9 cellular contexts compared by ENCODE assay signal in genomic region chr3:50345008-50345407, GRCh38. TPM values are rescaled to one million over a fixed set of nuclear protein-coding genes. Genes with fewer than 3 reads are reported as not detected.
DNase-seq lines count a peak whose midpoint lies in the region; ATAC-seq, FAIRE-seq and TF ChIP-seq lines count a peak whose summit lies in the region.
"Had no signal": no experiment of that assay in that cellular context is flagged by ENCODE, and none has a peak within 500 bp of the region (broad histone marks: within the 10 kb centered on the region; RNA-seq: fewer than 3 reads in every experiment).

No MANE protein-coding gene starts in this region.

- no peaks in the 10 kb centered on the region for H3K27me3 Mint-ChIP-seq in central memory CD8-positive, alpha-beta T cell
- no peaks in the 10 kb centered on the region for H3K27me3 Mint-ChIP-seq in activated T-cell treated with anti-CD3 and anti-CD28 coated beads, Interleukin-2, amount 50 U/mL, for 4 hours (ENCODE audit: low read depth)

- H3K9me3 Mint-ChIP-seq in central memory CD8-positive, alpha-beta T cell, result no peaks in the 10 kb centered on the region
- H3K9me3 Mint-ChIP-seq in activated T-cell treated with anti-CD3 and anti-CD28 coated beads, Interleukin-2, amount 50 U/mL, for 4 hours, result no peaks in the 10 kb centered on the region

- no peak overlapping the region for H3K27ac Mint-ChIP-seq in central memory CD8-positive, alpha-beta T cell (ENCODE audit: low read depth)

- 77% methylated on average over 5 of the region's 8 CpGs for WGBS in A549 (ENCODE audit: missing lambda C conversion rate)

- DNase-seq in A549 (ENCODE audit: low read depth in 1 of 2, low spot score in 1 of 2) (no peak), HFF-Myc (ENCODE audit: extremely low read depth, low read depth) (no peak), GM19238 (ENCODE audit: insufficient read length, low spot score) (no peak), NCI-H1105 (lab: John Stamatoyannopoulos, UW) (no peak)
- no peak for DNase-seq in central memory CD8-positive, alpha-beta T cell (ENCODE audit: low spot score in 2 of 2)
- no peak for DNase-seq in activated T-cell treated with anti-CD3 and anti-CD28 coated beads, Interleukin-2, amount 50 U/mL, for 4 hours
- DNase-seq: NCI-H446 treated with DMSO at 0.1 percent for 48 hours had no signal

- CTCF ChIA-PET in A549 (lab: Yijun Ruan, JAX), result interaction anchor here (0.6 to 1.3 kb wide), 5 partner anchors 197 to 1109 kb away, joined by 3 to 4 read pairs (median 3); no protein-coding TSS in a partner anchor

- H3K27ac ChIP-seq in A549 (peak overlapping the region in 1 of 2 experiments; percentile 77; a peak in 3 of 6 replicates), muscle layer of colon (ENCODE audit: low read depth, low read length) (no peak overlapping the region)

- H3K9ac ChIP-seq in muscle layer of colon (ENCODE audit: low read length), result no peak overlapping the region

- peak overlapping the region; percentile 96 for H3K4me2 ChIP-seq in A549

- POLR2A ChIA-PET in A549 (lab: Yijun Ruan, JAX), result no interaction called here

- H3K4me3 ChIP-seq in A549, result peak overlapping the region; percentile 45
- peak overlapping the region; percentile 40 for H3K4me3 ChIP-seq in HFF-Myc (replicated peaks; ENCODE audit: low read depth, low read length)
- H3K4me3 ChIP-seq in muscle layer of colon (ENCODE audit: low read depth in 1 of 2, low read length in 2 of 2), result peak overlapping the region; percentile 38 to 59

- TF ChIP-seq CTCF in A549 (IDR thresholded peaks at IDR 0.05) (no peak), HFF-Myc (IDR thresholded peaks at IDR 0.05; ENCODE audit: low read depth, low read length, missing control alignments) (no peak)

- no peak for FAIRE-seq in A549 (lab: Jason Lieb, UNC)

- H3K4me3 Mint-ChIP-seq in central memory CD8-positive, alpha-beta T cell, result peak overlapping the region; percentile 38
- no peak overlapping the region for H3K4me3 Mint-ChIP-seq in activated T-cell treated with anti-CD3 and anti-CD28 coated beads, Interleukin-2, amount 50 U/mL, for 4 hours

- no peaks in the 10 kb centered on the region for H3K9me3 ChIP-seq in A549
- no peaks in the 10 kb centered on the region for H3K9me3 ChIP-seq in muscle layer of colon (ENCODE audit: low read length)

- peaks cover 11% of the 10 kb centered on the region for H3K36me3 Mint-ChIP-seq in central memory CD8-positive, alpha-beta T cell (ENCODE audit: insufficient read depth)
- H3K36me3 Mint-ChIP-seq in activated T-cell treated with anti-CD3 and anti-CD28 coated beads, Interleukin-2, amount 50 U/mL, for 4 hours (ENCODE audit: insufficient read depth), result peaks cover 14% of the 10 kb centered on the region

- TF ChIP-seq POLR2A in A549 (IDR thresholded peaks at IDR 0.05; ENCODE audit: low read length), result no peak

- TF ChIP-seq RAD21 in A549 (conservative IDR thresholded peaks at IDR 0.05 in 1 of 2, IDR thresholded peaks at IDR 0.05 in 1 of 2), result no peak

- H3K27me3 ChIP-seq in muscle layer of colon (ENCODE audit: control insufficient read depth in 1 of 2, insufficient read depth in 2 of 2, low read length in 2 of 2), result no peaks in the 10 kb centered on the region

- no peak for TF ChIP-seq EP300 in A549 (IDR thresholded peaks at IDR 0.05)

- peaks cover 50% of the 10 kb centered on the region for H3K4me1 Mint-ChIP-seq in central memory CD8-positive, alpha-beta T cell
- peaks cover 47% of the 10 kb centered on the region for H3K4me1 Mint-ChIP-seq in activated T-cell treated with anti-CD3 and anti-CD28 coated beads, Interleukin-2, amount 50 U/mL, for 4 hours (ENCODE audit: low read depth)

- H3K4me1 ChIP-seq in A549 (peaks cover 12% of the 10 kb centered on the region; the same call in 1 of the 3 replicates), muscle layer of colon (ENCODE audit: insufficient read depth, low read length) (peaks cover 33% of the 10 kb centered on the region)

- peaks cover 10% of the 10 kb centered on the region for H3K36me3 ChIP-seq in muscle layer of colon (ENCODE audit: insufficient read depth, low read length)

- ATAC-seq in A549 (no peak), HG03521 (IDR thresholded peaks at IDR 0.05; ENCODE audit: unreplicated experiment) (no peak)
- no peak for ATAC-seq in central memory CD8-positive, alpha-beta T cell (replicated peaks; ENCODE audit: extremely low read depth, poor library complexity, severe bottlenecking)
- ATAC-seq in activated T-cell treated with anti-CD3 and anti-CD28 coated beads, Interleukin-2, amount 50 U/mL, for 4 hours, result no peak

TF ChIP-seq in A549, 52 proteins besides CTCF, POLR2A, EP300 and RAD21:
- TF ChIP-seq GATA3 (IDR thresholded peaks at IDR 0.05; ENCODE audit: borderline replicate concordance) (no peak), FOSB (CRISPR knock-in tag; IDR thresholded peaks at IDR 0.05) (no peak), PBX3 (IDR thresholded peaks at IDR 0.05) (no peak), CBX2 (IDR thresholded peaks at IDR 0.05; ENCODE audit: borderline replicate concordance, low read depth) (no peak), RFX5 (IDR thresholded peaks at IDR 0.05) (no peak)

RNA-seq across cellular contexts. Expression of gene ZMYND10, which starts 0.5 kb away (rescaled TPM):
- 0.41 and 0.43 TPM in 2 replicates for polyA plus RNA-seq in A549 (2011; rRNA removed)
- polyA plus RNA-seq in A549 (2012; cell fraction: cytosol; rRNA removed), result 1.0 TPM in 2 replicates
- 1.5 and 2.1 TPM in 2 replicates for polyA plus RNA-seq in A549 (2012; cell fraction: nucleus; rRNA removed)
- 0.71 to 0.84 TPM (median 0.77 TPM) in 3 replicates for polyA plus RNA-seq in A549 (2017; fragmentation: RNase III; extraction: RNeasy Plus Mini Kit Qiagen cat#74134 plus additional on column Dnase treatment)
- polyA minus RNA-seq in A549 (2011; rRNA and poly(A)+ RNA removed), result 1.0 and 2.0 TPM in 2 replicates
- 1 to 10 TPM in 1 of 3 donors, under 1 TPM in 2; 0.71 to 1.0 (median 0.96) TPM for total RNA-seq in activated T-cell treated with anti-CD3 and anti-CD28 coated beads, Interleukin-2, amount 50 U/mL, for 4 hours

RNA-seq across cellular contexts. Expression of gene RASSF1, which starts 4.4 kb away (rescaled TPM):
- 11.9 and 15.4 TPM in 2 replicates for polyA plus RNA-seq in A549 (2011; rRNA removed)
- polyA plus RNA-seq in A549 (2012; cell fraction: cytosol; rRNA removed), result 31.2 and 35.2 TPM in 2 replicates
- polyA plus RNA-seq in A549 (2012; cell fraction: nucleus; rRNA removed), result 35.4 and 41.5 TPM in 2 replicates
- polyA plus RNA-seq in A549 (2017; fragmentation: RNase III; extraction: RNeasy Plus Mini Kit Qiagen cat#74134 plus additional on column Dnase treatment), result 14.4 to 15.7 TPM (median 15.5 TPM) in 3 replicates
- 3.4 and 6.4 TPM in 2 replicates for polyA minus RNA-seq in A549 (2011; rRNA and poly(A)+ RNA removed)
- total RNA-seq in activated T-cell treated with anti-CD3 and anti-CD28 coated beads, Interleukin-2, amount 50 U/mL, for 4 hours, result 10 to 100 TPM; 33.7 to 40.3 (median 37.3) TPM

RNA-seq across cellular contexts. Expression of gene NPRL2, which starts 5.6 kb away (rescaled TPM):
- 19.9 and 28.5 TPM in 2 replicates for polyA plus RNA-seq in A549 (2011; rRNA removed)
- polyA plus RNA-seq in A549 (2012; cell fraction: cytosol; rRNA removed), result 30.0 and 31.9 TPM in 2 replicates
- 46.0 and 46.7 TPM in 2 replicates for polyA plus RNA-seq in A549 (2012; cell fraction: nucleus; rRNA removed)
- 17.5 to 19.5 TPM (median 17.7 TPM) in 3 replicates for polyA plus RNA-seq in A549 (2017; fragmentation: RNase III; extraction: RNeasy Plus Mini Kit Qiagen cat#74134 plus additional on column Dnase treatment)
- 25.1 and 31.7 TPM in 2 replicates for polyA minus RNA-seq in A549 (2011; rRNA and poly(A)+ RNA removed)
- total RNA-seq in activated T-cell treated with anti-CD3 and anti-CD28 coated beads, Interleukin-2, amount 50 U/mL, for 4 hours, result 10 to 100 TPM; 34.0 to 46.9 (median 37.0) TPM

RNA-seq across cellular contexts. Expression of gene CYB561D2, which starts 5.7 kb away (rescaled TPM):
- polyA plus RNA-seq in A549 (2011; rRNA removed), result 14.4 and 23.1 TPM in 2 replicates
- polyA plus RNA-seq in A549 (2012; cell fraction: cytosol; rRNA removed), result 37.7 and 45.1 TPM in 2 replicates
- 56.1 and 71.5 TPM in 2 replicates for polyA plus RNA-seq in A549 (2012; cell fraction: nucleus; rRNA removed)
- 17.2 to 17.9 TPM (median 17.7 TPM) in 3 replicates for polyA plus RNA-seq in A549 (2017; fragmentation: RNase III; extraction: RNeasy Plus Mini Kit Qiagen cat#74134 plus additional on column Dnase treatment)
- 19.1 and 19.3 TPM in 2 replicates for polyA minus RNA-seq in A549 (2011; rRNA and poly(A)+ RNA removed)
- 10 to 100 TPM; 31.8 to 35.3 (median 33.1) TPM for total RNA-seq in activated T-cell treated with anti-CD3 and anti-CD28 coated beads, Interleukin-2, amount 50 U/mL, for 4 hours

RNA-seq across cellular contexts. Expression of gene TMEM115, which starts 14.3 kb away (rescaled TPM):
- polyA plus RNA-seq in A549 (2011; rRNA removed), result 17.4 and 18.8 TPM in 2 replicates
- polyA plus RNA-seq in A549 (2012; cell fraction: cytosol; rRNA removed), result 27.1 and 37.1 TPM in 2 replicates
- 37.4 and 48.2 TPM in 2 replicates for polyA plus RNA-seq in A549 (2012; cell fraction: nucleus; rRNA removed)
- 22.0 to 26.8 TPM (median 26.8 TPM) in 3 replicates for polyA plus RNA-seq in A549 (2017; fragmentation: RNase III; extraction: RNeasy Plus Mini Kit Qiagen cat#74134 plus additional on column Dnase treatment)
- 28.8 and 30.0 TPM in 2 replicates for polyA minus RNA-seq in A549 (2011; rRNA and poly(A)+ RNA removed)
- total RNA-seq in activated T-cell treated with anti-CD3 and anti-CD28 coated beads, Interleukin-2, amount 50 U/mL, for 4 hours, result 10 to 100 TPM; 25.2 to 27.4 (median 25.4) TPM
